39 cellular contexts compared by ENCODE assay signal in the genomic region with DNA sequence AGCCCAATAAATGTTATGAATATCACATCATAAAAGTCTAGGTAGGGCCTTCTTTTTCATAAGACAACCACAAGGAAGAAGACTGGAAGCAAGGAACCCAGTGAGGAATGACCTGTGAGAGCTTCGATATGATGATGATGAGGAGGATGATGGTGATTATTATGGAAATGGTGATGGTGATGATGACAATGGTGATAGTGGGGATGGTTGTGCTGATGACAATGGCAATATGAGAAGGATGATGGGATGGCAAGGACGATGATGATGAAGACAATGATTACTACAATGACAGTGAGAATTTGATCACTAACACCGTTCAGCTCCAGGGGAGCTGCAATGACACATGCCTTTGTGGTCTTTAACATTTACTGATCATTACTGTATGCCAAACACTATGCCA.
"Had no signal": no experiment of that assay in that cellular context is flagged by ENCODE, and none has a peak within 500 bp of the region (broad histone marks: within the 10 kb centered on the region; RNA-seq: fewer than 3 reads in every experiment).

No MANE protein-coding gene starts in this region.

- H3K27ac Mint-ChIP-seq: activated naive CD4-positive, alpha-beta T cell treated with anti-CD3 and anti-CD28 coated beads for 36 hours; activated naive CD4-positive, alpha-beta T cell treated with anti-CD3 and anti-CD28 coated beads, Interleukin-2, amount 10 ng/mL, durations not matched to agents 7 days and 5 days; activated naive CD4-positive, alpha-beta T cell treated with anti-CD3 and anti-CD28 coated beads, Interleukin-2, amount 50 U/mL, for 24 hours; activated naive CD4-positive, alpha-beta T cell treated with anti-CD3 and anti-CD28 coated beads, Interleukin-2, amount 50 U/mL, for 72 hours; activated naive CD8-positive, alpha-beta T cell; activated naive CD8-positive, alpha-beta T cell treated with anti-CD3 and anti-CD28 coated beads for 36 hours; activated naive CD8-positive, alpha-beta T cell treated with anti-CD3 and anti-CD28 coated beads, Interleukin-2, amount 10 ng/mL, durations not matched to agents 7 days and 5 days; activated naive CD8-positive, alpha-beta T cell treated with anti-CD3 and anti-CD28 coated beads, Interleukin-2, amount 50 U/mL, for 24 hours; activated T-cell treated with anti-CD3 and anti-CD28 coated beads, Interleukin-2, amount 50 U/mL, for 24 hours; activated T-cell treated with anti-CD3 and anti-CD28 coated beads, Interleukin-2, amount 50 U/mL, for 72 hours; activated T-helper 1 cell treated with anti-CD3 and anti-CD28 coated beads, Interleukin-12 subunit alpha, Interleukin-12 subunit beta, Interleukin-2, Interleukin-4 antibody, amounts not matched to agents 30 ng/mL and 10 ng/mL and 1 ng/mL, durations not matched to agents 14 hours and 24 hours and 36 hours; activated T-helper 17 cell treated with anti-CD3 and anti-CD28 coated beads, Interleukin-2, amount 50 U/mL, for 72 hours; activated T-helper 2 cell treated with anti-CD3 and anti-CD28 coated beads, Interferon-gamma antibody, Interleukin-2, Interleukin-4, amounts not matched to agents 10 μg/mL and 5 μg/mL and 100 μg/mL, durations not matched to agents 14 hours and 24 hours and 36 hours; brain had no signal

- H3K4me1 Mint-ChIP-seq: activated naive CD4-positive, alpha-beta T cell treated with anti-CD3 and anti-CD28 coated beads, Interleukin-2, amount 10 ng/mL, durations not matched to agents 7 days and 5 days; activated naive CD4-positive, alpha-beta T cell treated with anti-CD3 and anti-CD28 coated beads, Interleukin-2, amount 50 U/mL, for 24 hours; activated naive CD8-positive, alpha-beta T cell treated with anti-CD3 and anti-CD28 coated beads for 36 hours; activated naive CD8-positive, alpha-beta T cell treated with anti-CD3 and anti-CD28 coated beads, Interleukin-2, amount 10 ng/mL, durations not matched to agents 7 days and 5 days; activated naive CD8-positive, alpha-beta T cell treated with anti-CD3 and anti-CD28 coated beads, Interleukin-2, amount 50 U/mL, for 24 hours; activated T-helper 17 cell treated with anti-CD3 and anti-CD28 coated beads, Interleukin-2, amount 50 U/mL, for 72 hours; central memory CD8-positive, alpha-beta T cell had no signal

- H3K4me3 Mint-ChIP-seq: activated naive CD4-positive, alpha-beta T cell treated with anti-CD3 and anti-CD28 coated beads for 36 hours; activated naive CD4-positive, alpha-beta T cell treated with anti-CD3 and anti-CD28 coated beads, Interleukin-2, amount 10 ng/mL, durations not matched to agents 7 days and 5 days; activated naive CD4-positive, alpha-beta T cell treated with anti-CD3 and anti-CD28 coated beads, Interleukin-2, amount 50 U/mL, for 24 hours; activated naive CD8-positive, alpha-beta T cell; activated naive CD8-positive, alpha-beta T cell treated with anti-CD3 and anti-CD28 coated beads for 36 hours; activated naive CD8-positive, alpha-beta T cell treated with anti-CD3 and anti-CD28 coated beads, Interleukin-2, amount 10 ng/mL, durations not matched to agents 7 days and 5 days; activated naive CD8-positive, alpha-beta T cell treated with anti-CD3 and anti-CD28 coated beads, Interleukin-2, amount 50 U/mL, for 24 hours; activated T-cell treated with anti-CD3 and anti-CD28 coated beads, Interleukin-2, amount 50 U/mL, for 24 hours; activated T-cell treated with anti-CD3 and anti-CD28 coated beads, Interleukin-2, amount 50 U/mL, for 4 hours; activated T-cell treated with anti-CD3 and anti-CD28 coated beads, Interleukin-2, amount 50 U/mL, for 72 hours; activated T-helper 1 cell treated with anti-CD3 and anti-CD28 coated beads, Interleukin-12 subunit alpha, Interleukin-12 subunit beta, Interleukin-2, Interleukin-4 antibody, amounts not matched to agents 30 ng/mL and 10 ng/mL and 1 ng/mL, durations not matched to agents 14 hours and 24 hours and 36 hours; activated T-helper 17 cell treated with anti-CD3 and anti-CD28 coated beads, Interleukin-2, amount 50 U/mL, for 72 hours; brain; central memory CD8-positive, alpha-beta T cell had no signal

- H3K36me3 Mint-ChIP-seq: activated naive CD4-positive, alpha-beta T cell treated with anti-CD3 and anti-CD28 coated beads, Interleukin-2, amount 10 ng/mL, durations not matched to agents 7 days and 5 days; activated naive CD4-positive, alpha-beta T cell treated with anti-CD3 and anti-CD28 coated beads, Interleukin-2, amount 50 U/mL, for 24 hours; activated naive CD4-positive, alpha-beta T cell treated with anti-CD3 and anti-CD28 coated beads, Interleukin-2, amount 50 U/mL, for 72 hours; activated naive CD8-positive, alpha-beta T cell; activated naive CD8-positive, alpha-beta T cell treated with anti-CD3 and anti-CD28 coated beads for 36 hours; activated naive CD8-positive, alpha-beta T cell treated with anti-CD3 and anti-CD28 coated beads, Interleukin-2, amount 10 ng/mL, durations not matched to agents 7 days and 5 days; brain had no signal

- H3K4me1 ChIP-seq: adrenal gland, ascending aorta, body of pancreas, breast epithelium had no signal

- H3K36me3 ChIP-seq: adrenal gland, ascending aorta, brain microvascular endothelial cell, breast epithelium, cardiac muscle cell had no signal

- H3K9me3 Mint-ChIP-seq: activated naive CD4-positive, alpha-beta T cell treated with anti-CD3 and anti-CD28 coated beads for 36 hours; activated naive CD4-positive, alpha-beta T cell treated with anti-CD3 and anti-CD28 coated beads, Interleukin-2, amount 10 ng/mL, durations not matched to agents 7 days and 5 days; activated naive CD4-positive, alpha-beta T cell treated with anti-CD3 and anti-CD28 coated beads, Interleukin-2, amount 50 U/mL, for 24 hours; activated naive CD4-positive, alpha-beta T cell treated with anti-CD3 and anti-CD28 coated beads, Interleukin-2, amount 50 U/mL, for 72 hours; activated naive CD8-positive, alpha-beta T cell treated with anti-CD3 and anti-CD28 coated beads for 36 hours; activated naive CD8-positive, alpha-beta T cell treated with anti-CD3 and anti-CD28 coated beads, Interleukin-2, amount 10 ng/mL, durations not matched to agents 7 days and 5 days; activated naive CD8-positive, alpha-beta T cell treated with anti-CD3 and anti-CD28 coated beads, Interleukin-2, amount 50 U/mL, for 24 hours; activated T-cell treated with anti-CD3 and anti-CD28 coated beads, Interleukin-2, amount 50 U/mL, for 24 hours; activated T-cell treated with anti-CD3 and anti-CD28 coated beads, Interleukin-2, amount 50 U/mL, for 4 hours; activated T-cell treated with anti-CD3 and anti-CD28 coated beads, Interleukin-2, amount 50 U/mL, for 72 hours; activated T-helper 1 cell treated with anti-CD3 and anti-CD28 coated beads, Interleukin-12 subunit alpha, Interleukin-12 subunit beta, Interleukin-2, Interleukin-4 antibody, amounts not matched to agents 30 ng/mL and 10 ng/mL and 1 ng/mL, durations not matched to agents 14 hours and 24 hours and 36 hours; activated T-helper 17 cell treated with anti-CD3 and anti-CD28 coated beads, Interleukin-2, amount 50 U/mL, for 72 hours; activated T-helper 2 cell treated with anti-CD3 and anti-CD28 coated beads, Interferon-gamma antibody, Interleukin-2, Interleukin-4, amounts not matched to agents 10 μg/mL and 5 μg/mL and 100 μg/mL, durations not matched to agents 14 hours and 24 hours and 36 hours; brain; central memory CD8-positive, alpha-beta T cell had no signal

- H3K27ac ChIP-seq: adrenal gland, ascending aorta, body of pancreas, brain microvascular endothelial cell, breast epithelium, cardiac muscle cell had no signal

- FAIRE-seq: astrocyte had no signal

- H3K9me3 ChIP-seq: adrenal gland, ascending aorta, body of pancreas, breast epithelium had no signal

- H3K27me3 ChIP-seq: adrenal gland, ascending aorta, body of pancreas, brain microvascular endothelial cell, breast epithelium, cardiac muscle cell had no signal

- H3K4me3 ChIP-seq: adrenal gland, ascending aorta, body of pancreas, breast epithelium, cardiac muscle cell had no signal

- ATAC-seq: activated naive CD4-positive, alpha-beta T cell treated with anti-CD3 and anti-CD28 coated beads, Interleukin-2, amount 50 U/mL, for 72 hours; activated naive CD8-positive, alpha-beta T cell treated with anti-CD3 and anti-CD28 coated beads, Interleukin-2, amount 50 U/mL, for 24 hours; activated T-cell treated with anti-CD3 and anti-CD28 coated beads, Interleukin-2, amount 50 U/mL, for 4 hours; activated T-cell treated with anti-CD3 and anti-CD28 coated beads, Interleukin-2, amount 50 U/mL, for 72 hours; activated T-helper 17 cell treated with anti-CD3 and anti-CD28 coated beads, Interleukin-2, amount 50 U/mL, for 72 hours; body of pancreas had no signal

- H3K27me3 Mint-ChIP-seq: activated naive CD4-positive, alpha-beta T cell treated with anti-CD3 and anti-CD28 coated beads, Interleukin-2, amount 50 U/mL, for 24 hours; activated naive CD8-positive, alpha-beta T cell; activated naive CD8-positive, alpha-beta T cell treated with anti-CD3 and anti-CD28 coated beads for 36 hours; activated naive CD8-positive, alpha-beta T cell treated with anti-CD3 and anti-CD28 coated beads, Interleukin-2, amount 10 ng/mL, durations not matched to agents 7 days and 5 days; activated T-cell treated with anti-CD3 and anti-CD28 coated beads, Interleukin-2, amount 50 U/mL, for 24 hours; activated T-helper 17 cell treated with anti-CD3 and anti-CD28 coated beads, Interleukin-2, amount 50 U/mL, for 72 hours; brain; central memory CD8-positive, alpha-beta T cell had no signal

- DNase-seq: activated effector memory CD4-positive, alpha-beta T cell treated with anti-CD3 and anti-CD28 coated beads, Interleukin-2, amount 50 U/mL, for 16 hours; activated effector memory CD4-positive, alpha-beta T cell treated with Interleukin-2 at 50 U/mL for 16 hours; activated gamma-delta T cell; activated gamma-delta T cell treated with Interleukin-2 at 50 U/mL for 16 hours; activated naive CD4-positive, alpha-beta T cell; activated naive CD4-positive, alpha-beta T cell treated with anti-CD3 and anti-CD28 coated beads for 36 hours; activated naive CD4-positive, alpha-beta T cell treated with anti-CD3 and anti-CD28 coated beads, Interleukin-2, amount 10 ng/mL, durations not matched to agents 7 days and 5 days; activated naive CD4-positive, alpha-beta T cell treated with anti-CD3 and anti-CD28 coated beads, Interleukin-2, amount 50 U/mL, for 16 hours; activated naive CD4-positive, alpha-beta T cell treated with Interleukin-2 at 50 U/mL for 16 hours; activated naive CD8-positive, alpha-beta T cell treated with anti-CD3 and anti-CD28 coated beads for 36 hours; activated naive CD8-positive, alpha-beta T cell treated with anti-CD3 and anti-CD28 coated beads, Interleukin-2, amount 10 ng/mL, durations not matched to agents 7 days and 5 days; activated naive CD8-positive, alpha-beta T cell treated with anti-CD3 and anti-CD28 coated beads, Interleukin-2, amount 50 U/mL, for 24 hours; activated T-cell treated with anti-CD3 and anti-CD28 coated beads, Interleukin-2, amount 50 U/mL, for 1 hour; activated T-cell treated with anti-CD3 and anti-CD28 coated beads, Interleukin-2, amount 50 U/mL, for 24 hours; activated T-cell treated with anti-CD3 and anti-CD28 coated beads, Interleukin-2, amount 50 U/mL, for 4 hours; activated T-cell treated with anti-CD3 and anti-CD28 coated beads, Interleukin-2, amount 50 U/mL, for 48 hours; activated T-cell treated with anti-CD3 and anti-CD28 coated beads, Interleukin-2, amount 50 U/mL, for 72 hours; adrenal gland; amniotic stem cell; amygdala; anterior cingulate cortex; aorta; body of pancreas; brain microvascular endothelial cell; caudate nucleus; central memory CD4-positive, alpha-beta T cell; cerebellar nuclear complex had no signal
